1 cellular context compared by ENCODE assay signal in the genomic region with DNA sequence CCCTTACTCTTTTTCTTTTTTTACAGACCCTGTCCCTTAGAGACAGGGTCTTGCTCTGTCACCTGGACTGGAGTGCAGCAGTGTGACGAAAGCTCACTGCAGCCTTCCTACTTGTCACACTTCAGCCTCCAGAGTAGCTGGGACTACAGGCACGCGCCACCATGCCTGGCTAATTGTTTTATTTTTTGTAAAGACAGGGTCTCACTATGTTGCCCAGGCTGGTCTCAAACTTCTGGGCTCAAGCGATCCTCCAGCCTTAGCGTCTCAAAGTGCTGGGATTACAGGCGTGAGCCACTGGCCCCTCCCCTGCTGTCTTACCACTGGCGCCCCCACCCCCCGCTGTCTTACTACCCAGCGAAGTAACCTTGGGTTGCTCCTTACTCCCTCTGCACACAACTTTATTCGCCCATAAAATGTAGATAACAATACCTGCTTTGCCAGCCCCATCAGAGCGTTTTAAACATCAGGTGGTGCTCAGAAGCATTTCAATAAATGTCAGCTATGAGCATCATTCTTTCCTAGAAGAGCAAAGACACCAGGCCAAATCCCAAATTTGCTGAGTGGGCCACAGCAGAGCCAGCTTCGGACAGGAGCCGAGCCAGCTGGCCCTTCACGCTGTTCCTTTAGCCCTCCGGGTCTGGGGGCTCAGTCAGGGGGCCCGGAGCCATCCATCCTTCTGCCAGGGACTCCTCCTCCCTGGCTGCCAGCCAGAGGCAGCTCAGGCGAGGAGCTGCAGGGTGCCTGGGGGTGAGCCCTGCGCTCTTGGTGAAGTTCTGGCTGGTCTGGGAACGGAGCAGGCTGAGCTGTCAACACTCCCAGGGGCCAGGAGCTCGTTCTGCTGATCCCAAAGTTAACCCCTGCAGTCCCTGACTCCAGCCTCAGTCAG.
TF ChIP-seq lines count a peak whose summit lies in the region.

No MANE protein-coding gene starts in this region.

TF ChIP-seq in HEK293, 187 proteins besides CTCF, POLR2A, EP300 and RAD21 (continued from another document and continues in another):
- TF ChIP-seq, protein P1, sequence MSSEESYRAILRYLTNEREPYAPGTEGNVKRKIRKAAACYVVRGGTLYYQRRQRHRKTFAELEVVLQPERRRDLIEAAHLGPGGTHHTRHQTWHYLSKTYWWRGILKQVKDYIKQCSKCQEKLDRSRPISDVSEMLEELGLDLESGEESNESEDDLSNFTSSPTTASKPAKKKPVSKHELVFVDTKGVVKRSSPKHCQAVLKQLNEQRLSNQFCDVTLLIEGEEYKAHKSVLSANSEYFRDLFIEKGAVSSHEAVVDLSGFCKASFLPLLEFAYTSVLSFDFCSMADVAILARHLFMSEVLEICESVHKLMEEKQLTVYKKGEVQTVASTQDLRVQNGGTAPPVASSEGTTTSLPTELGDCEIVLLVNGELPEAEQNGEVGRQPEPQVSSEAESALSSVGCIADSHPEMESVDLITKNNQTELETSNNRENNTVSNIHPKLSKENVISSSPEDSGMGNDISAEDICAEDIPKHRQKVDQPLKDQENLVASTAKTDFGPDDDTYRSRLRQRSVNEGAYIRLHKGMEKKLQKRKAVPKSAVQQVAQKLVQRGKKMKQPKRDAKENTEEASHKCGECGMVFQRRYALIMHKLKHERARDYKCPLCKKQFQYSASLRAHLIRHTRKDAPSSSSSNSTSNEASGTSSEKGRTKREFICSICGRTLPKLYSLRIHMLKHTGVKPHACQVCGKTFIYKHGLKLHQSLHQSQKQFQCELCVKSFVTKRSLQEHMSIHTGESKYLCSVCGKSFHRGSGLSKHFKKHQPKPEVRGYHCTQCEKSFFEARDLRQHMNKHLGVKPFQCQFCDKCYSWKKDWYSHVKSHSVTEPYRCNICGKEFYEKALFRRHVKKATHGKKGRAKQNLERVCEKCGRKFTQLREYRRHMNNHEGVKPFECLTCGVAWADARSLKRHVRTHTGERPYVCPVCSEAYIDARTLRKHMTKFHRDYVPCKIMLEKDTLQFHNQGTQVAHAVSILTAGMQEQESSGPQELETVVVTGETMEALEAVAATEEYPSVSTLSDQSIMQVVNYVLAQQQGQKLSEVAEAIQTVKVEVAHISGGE (tag by site-specific recombination; conservative IDR thresholded peaks at IDR 0.05; ENCODE audit: low read depth): no peak
- TF ChIP-seq, protein P2, sequence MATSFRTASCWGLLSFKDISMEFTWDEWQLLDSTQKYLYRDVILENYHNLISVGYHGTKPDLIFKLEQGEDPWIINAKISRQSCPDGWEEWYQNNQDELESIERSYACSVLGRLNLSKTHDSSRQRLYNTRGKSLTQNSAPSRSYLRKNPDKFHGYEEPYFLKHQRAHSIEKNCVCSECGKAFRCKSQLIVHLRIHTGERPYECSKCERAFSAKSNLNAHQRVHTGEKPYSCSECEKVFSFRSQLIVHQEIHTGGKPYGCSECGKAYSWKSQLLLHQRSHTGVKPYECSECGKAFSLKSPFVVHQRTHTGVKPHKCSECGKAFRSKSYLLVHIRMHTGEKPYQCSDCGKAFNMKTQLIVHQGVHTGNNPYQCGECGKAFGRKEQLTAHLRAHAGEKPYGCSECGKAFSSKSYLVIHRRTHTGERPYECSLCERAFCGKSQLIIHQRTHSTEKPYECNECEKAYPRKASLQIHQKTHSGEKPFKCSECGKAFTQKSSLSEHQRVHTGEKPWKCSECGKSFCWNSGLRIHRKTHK (tag by site-specific recombination; IDR thresholded peaks at IDR 0.05): no peak
- no peak for TF ChIP-seq ZNF2 (tag by site-specific recombination; IDR thresholded peaks at IDR 0.05)
- TF ChIP-seq ZNF214 (tag by site-specific recombination; IDR thresholded peaks at IDR 0.05; ENCODE audit: borderline replicate concordance): no peak
- TF ChIP-seq ZNF571 (tag by site-specific recombination; IDR thresholded peaks at IDR 0.05): no peak
- TF ChIP-seq ZNF514 (tag by site-specific recombination; IDR thresholded peaks at IDR 0.05): no peak
- no peak for TF ChIP-seq ZNF114 (tag by site-specific recombination; IDR thresholded peaks at IDR 0.05)
- TF ChIP-seq ZNF221 (tag by site-specific recombination; IDR thresholded peaks at IDR 0.05; ENCODE audit: borderline replicate concordance): no peak
- TF ChIP-seq, protein P3, sequence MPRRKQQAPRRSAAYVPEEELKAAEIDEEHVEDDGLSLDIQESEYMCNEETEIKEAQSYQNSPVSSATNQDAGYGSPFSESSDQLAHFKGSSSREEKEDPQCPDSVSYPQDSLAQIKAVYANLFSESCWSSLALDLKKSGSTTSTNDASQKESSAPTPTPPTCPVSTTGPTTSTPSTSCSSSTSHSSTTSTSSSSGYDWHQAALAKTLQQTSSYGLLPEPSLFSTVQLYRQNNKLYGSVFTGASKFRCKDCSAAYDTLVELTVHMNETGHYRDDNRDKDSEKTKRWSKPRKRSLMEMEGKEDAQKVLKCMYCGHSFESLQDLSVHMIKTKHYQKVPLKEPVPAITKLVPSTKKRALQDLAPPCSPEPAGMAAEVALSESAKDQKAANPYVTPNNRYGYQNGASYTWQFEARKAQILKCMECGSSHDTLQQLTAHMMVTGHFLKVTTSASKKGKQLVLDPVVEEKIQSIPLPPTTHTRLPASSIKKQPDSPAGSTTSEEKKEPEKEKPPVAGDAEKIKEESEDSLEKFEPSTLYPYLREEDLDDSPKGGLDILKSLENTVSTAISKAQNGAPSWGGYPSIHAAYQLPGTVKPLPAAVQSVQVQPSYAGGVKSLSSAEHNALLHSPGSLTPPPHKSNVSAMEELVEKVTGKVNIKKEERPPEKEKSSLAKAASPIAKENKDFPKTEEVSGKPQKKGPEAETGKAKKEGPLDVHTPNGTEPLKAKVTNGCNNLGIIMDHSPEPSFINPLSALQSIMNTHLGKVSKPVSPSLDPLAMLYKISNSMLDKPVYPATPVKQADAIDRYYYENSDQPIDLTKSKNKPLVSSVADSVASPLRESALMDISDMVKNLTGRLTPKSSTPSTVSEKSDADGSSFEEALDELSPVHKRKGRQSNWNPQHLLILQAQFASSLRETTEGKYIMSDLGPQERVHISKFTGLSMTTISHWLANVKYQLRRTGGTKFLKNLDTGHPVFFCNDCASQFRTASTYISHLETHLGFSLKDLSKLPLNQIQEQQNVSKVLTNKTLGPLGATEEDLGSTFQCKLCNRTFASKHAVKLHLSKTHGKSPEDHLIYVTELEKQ (tag by site-specific recombination; IDR thresholded peaks at IDR 0.05; ENCODE audit: borderline replicate concordance): no peak
- no peak for TF ChIP-seq ZNF169 (tag by site-specific recombination; IDR thresholded peaks at IDR 0.05)
- no peak for TF ChIP-seq ZBTB1 (tag by site-specific recombination; IDR thresholded peaks at IDR 0.05)
- TF ChIP-seq ZNF132 (tag by site-specific recombination; IDR thresholded peaks at IDR 0.05; ENCODE audit: borderline replicate concordance): no peak
- TF ChIP-seq ZNF112 (tag by site-specific recombination; IDR thresholded peaks at IDR 0.05): no peak
- no peak for TF ChIP-seq ZNF785 (tag by site-specific recombination; IDR thresholded peaks at IDR 0.05)
- no peak for TF ChIP-seq SP3 (tag by site-specific recombination; IDR thresholded peaks at IDR 0.05)
- TF ChIP-seq, protein P4, sequence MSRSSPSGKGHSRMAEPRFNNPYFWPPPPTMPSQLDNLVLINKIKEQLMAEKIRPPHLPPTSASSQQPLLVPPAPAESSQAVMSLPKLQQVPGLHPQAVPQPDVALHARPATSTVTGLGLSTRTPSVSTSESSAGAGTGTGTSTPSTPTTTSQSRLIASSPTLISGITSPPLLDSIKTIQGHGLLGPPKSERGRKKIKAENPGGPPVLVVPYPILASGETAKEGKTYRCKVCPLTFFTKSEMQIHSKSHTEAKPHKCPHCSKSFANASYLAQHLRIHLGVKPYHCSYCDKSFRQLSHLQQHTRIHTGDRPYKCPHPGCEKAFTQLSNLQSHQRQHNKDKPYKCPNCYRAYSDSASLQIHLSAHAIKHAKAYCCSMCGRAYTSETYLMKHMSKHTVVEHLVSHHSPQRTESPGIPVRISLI (tag by site-specific recombination; IDR thresholded peaks at IDR 0.05): no peak
- no peak for TF ChIP-seq ZNF747 (tag by site-specific recombination; IDR thresholded peaks at IDR 0.05)
- TF ChIP-seq KLF8 (tag by site-specific recombination; IDR thresholded peaks at IDR 0.05): no peak
- TF ChIP-seq ZNF558 (tag by site-specific recombination; IDR thresholded peaks at IDR 0.05): no peak
- TF ChIP-seq, protein P5, sequence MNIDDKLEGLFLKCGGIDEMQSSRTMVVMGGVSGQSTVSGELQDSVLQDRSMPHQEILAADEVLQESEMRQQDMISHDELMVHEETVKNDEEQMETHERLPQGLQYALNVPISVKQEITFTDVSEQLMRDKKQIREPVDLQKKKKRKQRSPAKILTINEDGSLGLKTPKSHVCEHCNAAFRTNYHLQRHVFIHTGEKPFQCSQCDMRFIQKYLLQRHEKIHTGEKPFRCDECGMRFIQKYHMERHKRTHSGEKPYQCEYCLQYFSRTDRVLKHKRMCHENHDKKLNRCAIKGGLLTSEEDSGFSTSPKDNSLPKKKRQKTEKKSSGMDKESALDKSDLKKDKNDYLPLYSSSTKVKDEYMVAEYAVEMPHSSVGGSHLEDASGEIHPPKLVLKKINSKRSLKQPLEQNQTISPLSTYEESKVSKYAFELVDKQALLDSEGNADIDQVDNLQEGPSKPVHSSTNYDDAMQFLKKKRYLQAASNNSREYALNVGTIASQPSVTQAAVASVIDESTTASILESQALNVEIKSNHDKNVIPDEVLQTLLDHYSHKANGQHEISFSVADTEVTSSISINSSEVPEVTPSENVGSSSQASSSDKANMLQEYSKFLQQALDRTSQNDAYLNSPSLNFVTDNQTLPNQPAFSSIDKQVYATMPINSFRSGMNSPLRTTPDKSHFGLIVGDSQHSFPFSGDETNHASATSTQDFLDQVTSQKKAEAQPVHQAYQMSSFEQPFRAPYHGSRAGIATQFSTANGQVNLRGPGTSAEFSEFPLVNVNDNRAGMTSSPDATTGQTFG (tag by site-specific recombination; IDR thresholded peaks at IDR 0.05; ENCODE audit: borderline replicate concordance): no peak
- TF ChIP-seq ZNF138 (tag by site-specific recombination; IDR thresholded peaks at IDR 0.05; ENCODE audit: borderline replicate concordance): no peak
- no peak for TF ChIP-seq SP2 (tag by site-specific recombination; IDR thresholded peaks at IDR 0.05)
- TF ChIP-seq TRIM28 (IDR thresholded peaks at IDR 0.05; ENCODE audit: borderline replicate concordance, low read length): no peak
- no peak for TF ChIP-seq ZNF596 (tag by site-specific recombination; IDR thresholded peaks at IDR 0.05)
- TF ChIP-seq, protein P6, sequence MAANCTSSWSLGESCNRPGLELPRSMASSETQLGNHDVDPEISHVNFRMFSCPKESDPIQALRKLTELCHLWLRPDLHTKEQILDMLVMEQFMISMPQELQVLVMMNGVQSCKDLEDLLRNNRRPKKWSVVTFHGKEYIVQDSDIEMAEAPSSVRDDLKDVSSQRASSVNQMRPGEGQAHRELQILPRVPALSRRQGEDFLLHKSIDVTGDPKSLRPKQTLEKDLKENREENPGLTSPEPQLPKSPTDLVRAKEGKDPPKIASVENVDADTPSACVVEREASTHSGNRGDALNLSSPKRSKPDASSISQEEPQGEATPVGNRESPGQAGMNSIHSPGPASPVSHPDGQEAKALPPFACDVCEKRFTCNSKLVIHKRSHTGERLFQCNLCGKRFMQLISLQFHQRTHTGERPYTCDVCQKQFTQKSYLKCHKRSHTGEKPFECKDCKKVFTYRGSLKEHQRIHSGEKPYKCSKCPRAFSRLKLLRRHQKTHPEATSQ (tag by site-specific recombination; IDR thresholded peaks at IDR 0.05): no peak
- TF ChIP-seq, protein P7, sequence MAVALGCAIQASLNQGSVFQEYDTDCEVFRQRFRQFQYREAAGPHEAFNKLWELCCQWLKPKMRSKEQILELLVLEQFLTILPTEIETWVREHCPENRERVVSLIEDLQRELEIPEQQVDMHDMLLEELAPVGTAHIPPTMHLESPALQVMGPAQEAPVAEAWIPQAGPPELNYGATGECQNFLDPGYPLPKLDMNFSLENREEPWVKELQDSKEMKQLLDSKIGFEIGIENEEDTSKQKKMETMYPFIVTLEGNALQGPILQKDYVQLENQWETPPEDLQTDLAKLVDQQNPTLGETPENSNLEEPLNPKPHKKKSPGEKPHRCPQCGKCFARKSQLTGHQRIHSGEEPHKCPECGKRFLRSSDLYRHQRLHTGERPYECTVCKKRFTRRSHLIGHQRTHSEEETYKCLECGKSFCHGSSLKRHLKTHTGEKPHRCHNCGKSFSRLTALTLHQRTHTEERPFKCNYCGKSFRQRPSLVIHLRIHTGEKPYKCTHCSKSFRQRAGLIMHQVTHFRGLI (tag by site-specific recombination; IDR thresholded peaks at IDR 0.05): no peak
- TF ChIP-seq ZNF561 (tag by site-specific recombination; IDR thresholded peaks at IDR 0.05; ENCODE audit: borderline replicate concordance): no peak
- no peak for TF ChIP-seq ZNF610 (tag by site-specific recombination; IDR thresholded peaks at IDR 0.05; ENCODE audit: borderline replicate concordance)
- no peak for TF ChIP-seq ZNF473 (tag by site-specific recombination; IDR thresholded peaks at IDR 0.05)
- no peak for TF ChIP-seq ZNF433 (tag by site-specific recombination; IDR thresholded peaks at IDR 0.05; ENCODE audit: low read depth)
- no peak for TF ChIP-seq ZNF292 (tag by site-specific recombination; IDR thresholded peaks at IDR 0.05; ENCODE audit: borderline replicate concordance, low read depth)
- TF ChIP-seq ZNF223 (tag by site-specific recombination; IDR thresholded peaks at IDR 0.05): no peak
- no peak for TF ChIP-seq GLI4 (tag by site-specific recombination; IDR thresholded peaks at IDR 0.05)
- TF ChIP-seq ZNF660 (tag by site-specific recombination; IDR thresholded peaks at IDR 0.05): no peak
- TF ChIP-seq ZSCAN16 (tag by site-specific recombination; IDR thresholded peaks at IDR 0.05): no peak
- TF ChIP-seq KLF9 (tag by site-specific recombination; IDR thresholded peaks at IDR 0.05; ENCODE audit: low read depth): no peak
- TF ChIP-seq, protein P8, sequence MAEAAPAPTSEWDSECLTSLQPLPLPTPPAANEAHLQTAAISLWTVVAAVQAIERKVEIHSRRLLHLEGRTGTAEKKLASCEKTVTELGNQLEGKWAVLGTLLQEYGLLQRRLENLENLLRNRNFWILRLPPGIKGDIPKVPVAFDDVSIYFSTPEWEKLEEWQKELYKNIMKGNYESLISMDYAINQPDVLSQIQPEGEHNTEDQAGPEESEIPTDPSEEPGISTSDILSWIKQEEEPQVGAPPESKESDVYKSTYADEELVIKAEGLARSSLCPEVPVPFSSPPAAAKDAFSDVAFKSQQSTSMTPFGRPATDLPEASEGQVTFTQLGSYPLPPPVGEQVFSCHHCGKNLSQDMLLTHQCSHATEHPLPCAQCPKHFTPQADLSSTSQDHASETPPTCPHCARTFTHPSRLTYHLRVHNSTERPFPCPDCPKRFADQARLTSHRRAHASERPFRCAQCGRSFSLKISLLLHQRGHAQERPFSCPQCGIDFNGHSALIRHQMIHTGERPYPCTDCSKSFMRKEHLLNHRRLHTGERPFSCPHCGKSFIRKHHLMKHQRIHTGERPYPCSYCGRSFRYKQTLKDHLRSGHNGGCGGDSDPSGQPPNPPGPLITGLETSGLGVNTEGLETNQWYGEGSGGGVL (tag by site-specific recombination; IDR thresholded peaks at IDR 0.05): no peak
- TF ChIP-seq SCRT1 (tag by site-specific recombination; IDR thresholded peaks at IDR 0.05; ENCODE audit: borderline replicate concordance): no peak
- no peak for TF ChIP-seq ZNF658 (tag by site-specific recombination; IDR thresholded peaks at IDR 0.05)
- TF ChIP-seq ZNF792 (tag by site-specific recombination; IDR thresholded peaks at IDR 0.05): no peak
- no peak for TF ChIP-seq ZNF623 (tag by site-specific recombination; IDR thresholded peaks at IDR 0.05)
